ENCODE assay signal across 8 cellular contexts in genomic region chr5:141484499-141485304, GRCh38. TPM values are rescaled to one million over a fixed set of nuclear protein-coding genes. Genes with fewer than 3 reads are reported as not detected.
DNase-seq lines count a peak whose midpoint lies in the region; ATAC-seq and TF ChIP-seq lines count a peak whose summit lies in the region.

Gene PCDHGC4, plus strand, starts transcription at chr5:141485030. Its CDS starts 144 bp downstream, at chr5:141485174.

- ATAC-seq in GM18505 (IDR thresholded peaks at IDR 0.05; ENCODE audit: unreplicated experiment) (peak; percentile 39), HG03469 (IDR thresholded peaks at IDR 0.05; ENCODE audit: unreplicated experiment) (no peak)

- H3K9me3 Mint-ChIP-seq in neural progenitor cell: peaks cover 76% of the 10 kb centered on the region
- H3K9me3 Mint-ChIP-seq in CD14-positive monocyte: peaks cover 0 to 12% (median 8%) of the 10 kb centered on the region in 7 donors

- TF ChIP-seq CTCF in esophagus squamous epithelium (IDR thresholded peaks at IDR 0.05): no peak
- TF ChIP-seq CTCF in neural progenitor cell (IDR thresholded peaks at IDR 0.05): no peak
- TF ChIP-seq CTCF in CD14-positive monocyte (IDR thresholded peaks at IDR 0.05): no peak

- H3K36me3 Mint-ChIP-seq in neural progenitor cell (peaks cover 74% of the 10 kb centered on the region), CD14-positive monocyte (no peaks in the 10 kb centered on the region)

- peaks cover 0 to 10% (median 0%) of the 10 kb centered on the region in 4 donors for H3K27me3 ChIP-seq in esophagus squamous epithelium
- peaks cover 42% of the 10 kb centered on the region for H3K27me3 ChIP-seq in neural progenitor cell

- peaks cover 40% of the 10 kb centered on the region for H3K79me2 ChIP-seq in neural progenitor cell (ENCODE audit: low read depth)

- H3K4me3 Mint-ChIP-seq in neural progenitor cell (peak within 1 kb of the TSS; percentile 66), CD14-positive monocyte (peak within 1 kb of the TSS in 1 of 2 donors; percentile 76)

- H3K27ac Mint-ChIP-seq in neural progenitor cell (no peak within 1 kb of the TSS), CD14-positive monocyte (no peak within 1 kb of the TSS)

- WGBS in esophagus squamous epithelium, 2 donors: 5 to 11% methylated on average over 18 to 35 of the region's 40 CpGs

- H3K9me3 ChIP-seq in esophagus squamous epithelium (no peaks in the 10 kb centered on the region), neural progenitor cell (ENCODE audit: low read depth) (no peaks in the 10 kb centered on the region)

- H3K27me3 Mint-ChIP-seq in neural progenitor cell (ENCODE audit: insufficient read depth, low read depth) (peaks cover 4% of the 10 kb centered on the region), CD14-positive monocyte (ENCODE audit: low read depth in 3 of 3) (peaks cover 52 to 75% (median 71%) of the 10 kb centered on the region in 3 donors)

- H2AFZ ChIP-seq in neural progenitor cell (replicated peaks): peak within 1 kb of the TSS; percentile 72

- DNase-seq in NCI-H526 (lab: John Stamatoyannopoulos, UW): peak; percentile 54 to 86
- no peak for DNase-seq in esophagus squamous epithelium (lab: John Stamatoyannopoulos, UW)
- DNase-seq in neural progenitor cell (ENCODE audit: low spot score): peak; percentile 94
- no peak for DNase-seq in activated effector memory CD4-positive, alpha-beta T cell treated with anti-CD3 and anti-CD28 coated beads, Interleukin-2, amount 50 U/mL, for 16 hours
- DNase-seq in posterior vena cava (ENCODE audit: low spot score): no peak
- no peak for DNase-seq in CD14-positive monocyte (ENCODE audit: low spot score)

- H3K27ac ChIP-seq in esophagus squamous epithelium (peak within 1 kb of the TSS in 2 of 4 donors; percentile 2 to 17), neural progenitor cell (no peak within 1 kb of the TSS)

- TF ChIP-seq POLR2A in GM18505 (IDR thresholded peaks at IDR 0.05; ENCODE audit: borderline replicate concordance, extremely low read depth, insufficient read depth, insufficient read length) (no peak), esophagus squamous epithelium (IDR thresholded peaks at IDR 0.05) (no peak)

- H3K9ac ChIP-seq in neural progenitor cell: peak within 1 kb of the TSS; percentile 33

- H3F3A ChIP-seq in neural progenitor cell (ENCODE audit: low read depth): peaks cover 28% of the 10 kb centered on the region

- H3K4me1 ChIP-seq in esophagus squamous epithelium: peaks cover 14 to 82% (median 29%) of the 10 kb centered on the region in 3 donors
- peaks cover 21% of the 10 kb centered on the region for H3K4me1 ChIP-seq in neural progenitor cell

- H3K36me3 ChIP-seq in esophagus squamous epithelium (peaks cover 0 to 40% (median 0%) of the 10 kb centered on the region in 3 donors), neural progenitor cell (no peaks in the 10 kb centered on the region)

- peaks cover 60% of the 10 kb centered on the region for H4K20me1 ChIP-seq in neural progenitor cell (ENCODE audit: low read depth)

- H3K4me2 ChIP-seq in neural progenitor cell: peak within 1 kb of the TSS; percentile 100

- peak within 1 kb of the TSS; percentile 22 to 62 (median 42) for H3K4me3 ChIP-seq in esophagus squamous epithelium
- H3K4me3 ChIP-seq in neural progenitor cell: peak within 1 kb of the TSS; percentile 80

- peaks cover 31% of the 10 kb centered on the region for H3K4me1 Mint-ChIP-seq in neural progenitor cell
- peaks cover 10% of the 10 kb centered on the region for H3K4me1 Mint-ChIP-seq in CD14-positive monocyte

- intact Hi-C loops in esophagus squamous epithelium (cut with DNase I) (no loop called here), posterior vena cava (cut with DNase I) (no loop called here), CD14-positive monocyte (cut with micrococcal nuclease) (no loop called here)

RNA-seq across cellular contexts. Expression of gene PCDHGC4, which starts in this region (rescaled TPM):
- total RNA-seq in esophagus squamous epithelium (1 to 10 TPM in 3 of 4 donors, under 1 TPM in 1; 0.21 to 3.3 (median 2.1) TPM), neural progenitor cell (ENCODE audit: low replicate concordance) (5.0 and 10.4 TPM in 2 replicates), posterior vena cava (1 to 10 TPM; 2.0 to 2.9 TPM)
- not detected for polyA plus RNA-seq in CD14-positive monocyte

Comparison
In these comparisons a context has a peak if more than half of its experiments do, and no peak if none do; other contexts are left out.
1. DNase-seq: peak in NCI-H526 (2 of 2) and neural progenitor cell (single experiment); none in esophagus squamous epithelium (single experiment), activated effector memory CD4-positive, alpha-beta T cell treated with anti-CD3 and anti-CD28 coated beads, Interleukin-2, amount 50 U/mL, for 16 hours (single experiment), posterior vena cava (single experiment) and CD14-positive monocyte (single experiment).